9 cellular contexts compared by ENCODE assay signal in genomic region chrX:81202989-81203388, GRCh38. TPM values are rescaled to one million over a fixed set of nuclear protein-coding genes. Genes with fewer than 3 reads are reported as not detected.
DNase-seq lines count a peak whose midpoint lies in the region; ATAC-seq, FAIRE-seq and TF ChIP-seq lines count a peak whose summit lies in the region.
"Had no signal": no experiment of that assay in that cellular context is flagged by ENCODE, and none has a peak within 500 bp of the region (broad histone marks: within the 10 kb centered on the region; RNA-seq: fewer than 3 reads in every experiment).

No MANE protein-coding gene starts in this region.

- TF ChIP-seq RAD21 in K562 (CRISPR knock-in tag; conservative IDR thresholded peaks at IDR 0.05 in 1 of 2, IDR thresholded peaks at IDR 0.05 in 1 of 2), result no peak

- TF ChIP-seq EP300 in K562 (IDR thresholded peaks at IDR 0.05; ENCODE audit: low read length), result no peak

- H3K4me2 ChIP-seq in K562 (ENCODE audit: insufficient read depth, low read length), result peak overlapping the region; percentile 81; the same call in 1 of the 2 replicates

- H3K27ac ChIP-seq in heart right ventricle, result peak overlapping the region in 7 of 10 donors; percentile 67 to 90 (median 81)
- H3K27ac ChIP-seq in K562 (ENCODE audit: extremely low read depth, low read depth, low read length), result peak overlapping the region; percentile 79; the same call in 2 of the 3 replicates
- peak overlapping the region; percentile 73 for H3K27ac ChIP-seq in vagina

- POLR2A ChIA-PET in K562 (lab: Yijun Ruan, JAX), result interaction anchor here (1.9 kb wide), 1 partner anchor 8 kb away, joined by 8 read pairs; no protein-coding TSS in a partner anchor

- TF ChIP-seq POLR2A in K562 (conservative IDR thresholded peaks at IDR 0.05) (no peak), vagina (IDR thresholded peaks at IDR 0.05) (no peak)

- H3K4me3 Mint-ChIP-seq in memory B cell, result peak overlapping the region; percentile 99

- H3K4me3 ChIP-seq in heart right ventricle (peak overlapping the region in 8 of 10 donors; percentile 41 to 69 (median 64)), K562 (peak overlapping the region; percentile 49), vagina (peak overlapping the region; percentile 46 to 58)

- no peaks in the 10 kb centered on the region for H3K9me3 Mint-ChIP-seq in memory B cell

- no peaks in the 10 kb centered on the region for H3K9me1 ChIP-seq in K562 (ENCODE audit: control insufficient read depth, insufficient read depth, low read length)

- no peaks in the 10 kb centered on the region for H4K20me1 ChIP-seq in K562 (replicated peaks; ENCODE audit: control insufficient read depth, insufficient read depth, low read length)

- H2AFZ ChIP-seq in K562 (ENCODE audit: low read depth, low read length), result no peak overlapping the region

- BruUV-seq in K562 (replicated peaks; lab: Mats Ljungman, UMichigan), result no TSS peak

- peaks cover 14% of the 10 kb centered on the region for H3K36me3 Mint-ChIP-seq in memory B cell

- H3K27me3 ChIP-seq in heart right ventricle (no peaks in the 10 kb centered on the region), K562 (ENCODE audit: control insufficient read depth in 2 of 2, insufficient read depth in 2 of 2, low read length in 2 of 2) (no peaks in the 10 kb centered on the region), vagina (no peaks in the 10 kb centered on the region)

- H3K36me3 ChIP-seq in heart right ventricle (no peaks in the 10 kb centered on the region), K562 (ENCODE audit: control insufficient read depth, insufficient read depth, low read length) (no peaks in the 10 kb centered on the region), vagina (no peaks in the 10 kb centered on the region)

- H3K9me3 ChIP-seq in heart right ventricle (no peaks in the 10 kb centered on the region), K562 (replicated peaks; ENCODE audit: control insufficient read depth, insufficient read depth, low read depth, low read length) (no peaks in the 10 kb centered on the region), vagina (no peaks in the 10 kb centered on the region)

- 3 to 13% methylated on average over 1 of the region's 1 CpG for WGBS in heart right ventricle, 2 donors
- 0% methylated on average over 1 of the region's 1 CpG for WGBS in K562 (ENCODE audit: insufficient coverage, low coverage, missing lambda C conversion rate)

- H3K4me1 ChIP-seq in heart right ventricle, result peaks cover 0 to 19% (median 0%) of the 10 kb centered on the region in 9 donors
- 0 out of 5 replicates have a peak, but pooled peaks cover 0 to 3% of the 10 kb centered on the region in 2 experiments for H3K4me1 ChIP-seq in K562 (replicated peaks in 1 of 2; ENCODE audit: control insufficient read depth in 2 of 2, insufficient read depth in 2 of 2, low read length in 2 of 2)
- H3K4me1 ChIP-seq in vagina, result peaks cover 9% of the 10 kb centered on the region

- ATAC-seq in heart right ventricle (peak in 2 of 8 donors; percentile 9 to 14), K562 (peak; percentile 55), memory B cell (ENCODE audit: low read depth) (no peak)

- H3K79me2 ChIP-seq in K562 (ENCODE audit: control insufficient read depth, insufficient read depth, low read length), result peaks cover 40% of the 10 kb centered on the region

- intact Hi-C loops in heart right ventricle (cut with DNase I) (no loop called here), cardiac septum (cut with DNase I) (no loop called here), K562 (cut with micrococcal nuclease) (loop anchor here (5.0 kb wide), 1 partner anchor 81 kb away; no protein-coding TSS in a partner anchor), vagina (cut with DNase I) (no loop called here)

- in situ Hi-C loops in K562 (cut with MboI), result no loop called here

- H3K4me1 Mint-ChIP-seq in memory B cell, result peaks cover 27% of the 10 kb centered on the region

- CTCF ChIA-PET in K562 (lab: Yijun Ruan, JAX; ENCODE audit: low intra/inter-chr PET ratio), result no interaction called here

- peak overlapping the region; percentile 98 for H3K27ac Mint-ChIP-seq in memory B cell

- TF ChIP-seq CTCF in heart right ventricle (IDR thresholded peaks at IDR 0.05) (no peak), K562 (IDR thresholded peaks at IDR 0.05 in 2 of 3, conservative IDR thresholded peaks at IDR 0.05 in 1 of 3; ENCODE audit: insufficient read depth in 2 of 3, low read depth in 1 of 3, low read length in 3 of 3) (no peak), vagina (IDR thresholded peaks at IDR 0.05) (no peak)

- H3K27me3 Mint-ChIP-seq in memory B cell, result no peaks in the 10 kb centered on the region

- no peak for DNase-seq in heart right ventricle
- DNase-seq in cardiac septum (ENCODE audit: low spot score), result no peak
- peak in 1 of 4 experiments; percentile 17 for DNase-seq in K562 (ENCODE audit: extremely low read depth in 1 of 4, low spot score in 3 of 4)
- no peak for DNase-seq in memory B cell (ENCODE audit: low spot score in 2 of 2)
- no peak for DNase-seq in vagina (ENCODE audit: extremely low spot score in 2 of 2)
- DNase-seq in islet precursor cell, result no peak
- DNase-seq in NCI-H2227 (lab: John Stamatoyannopoulos, UW; ENCODE audit: unreplicated experiment), result no peak
- DNase-seq in SHP77 treated with DMSO at 0.1 percent for 48 hours (lab: John Stamatoyannopoulos, UW), result no peak

- FAIRE-seq in K562 (lab: Jason Lieb, UNC), result no peak
- FAIRE-seq: islet of Langerhans had no signal

- peak overlapping the region in 1 of 2 experiments; percentile 76; a peak in 2 of 4 replicates for H3K9ac ChIP-seq in K562 (ENCODE audit: insufficient read depth in 1 of 2, low read depth in 2 of 2, low read length in 2 of 2)

TF ChIP-seq in K562, 482 proteins besides CTCF, POLR2A, EP300 and RAD21 (continues in another document):
- TF ChIP-seq ZNF274 (IDR thresholded peaks at IDR 0.05; ENCODE audit: borderline replicate concordance, low read depth, low read length) (no peak), GATAD2A (IDR thresholded peaks at IDR 0.05) (no peak), ZBTB26 (CRISPR knock-in tag; IDR thresholded peaks at IDR 0.05) (no peak), THRAP3 (IDR thresholded peaks at IDR 0.05; ENCODE audit: borderline replicate concordance) (no peak), ZNF134 (CRISPR knock-in tag; conservative IDR thresholded peaks at IDR 0.05) (no peak), MTA2 (IDR thresholded peaks at IDR 0.05; ENCODE audit: low read depth) (peak; percentile 35; the same call in 1 of the 2 replicates), MEIS2 (IDR thresholded peaks at IDR 0.05; ENCODE audit: partially characterized antibody) (peak; percentile 44), HMG20B (CRISPR knock-in tag; IDR thresholded peaks at IDR 0.05) (no peak)

RNA-seq across cellular contexts. Expression of gene SH3BGRL, which starts 1.1 kb away (rescaled TPM):
- total RNA-seq in heart right ventricle, result 10 to 100 TPM; 13.2 to 54.1 (median 23.1) TPM
- polyA plus RNA-seq in heart right ventricle, result 10 to 100 TPM; 23.1 to 29.4 TPM
- 23.8 TPM for total RNA-seq in cardiac septum
- total RNA-seq in K562 (2011; cell fraction: chromatin; rRNA removed; ENCODE audit: low replicate concordance), result 2.0 and 5.2 TPM in 2 replicates
- total RNA-seq in K562 (2011; cell fraction: nucleolus; rRNA removed), result 2.0 and 2.5 TPM in 2 replicates
- 4.1 and 8.2 TPM in 2 replicates for total RNA-seq in K562 (2011; cell fraction: nucleoplasm; rRNA removed)
- 21.2 and 21.3 TPM in 2 replicates for total RNA-seq in K562 (2014; rRNA removed)
- 39.4 and 42.4 TPM in 2 replicates for total RNA-seq in K562 (2014; rRNA removed; fragmentation: Illumina TruSeq; extraction: Trizol)
- 50.6 and 54.9 TPM in 2 replicates for total RNA-seq in K562 (2015; rRNA removed; fragmentation: Illumina TruSeq; extraction: Trizol)
- total RNA-seq in K562 (2021), result 30.7 and 33.7 TPM in 2 replicates
- 72.7 and 74.3 TPM in 2 replicates for polyA plus RNA-seq in K562 (2011; rRNA removed)
- polyA plus RNA-seq in K562 (2011; cell fraction: cytosol; rRNA removed), result 15.9 and 41.7 TPM in 2 replicates
- 5.0 and 12.4 TPM in 2 replicates for polyA plus RNA-seq in K562 (2011; cell fraction: nucleus; rRNA removed)
- 33.0 and 53.0 TPM in 2 replicates for polyA plus RNA-seq in K562 (2012)
- polyA plus RNA-seq in K562 (2014; fragmentation: Illumina TruSeq; extraction: Trizol), result 39.6 and 55.5 TPM in 2 replicates
- polyA plus RNA-seq in K562 (2014; fragmentation: Nextera tagmentation; extraction: Ambion mirVana), result 10 to 100 TPM; 45.4 to 67.4 TPM
- polyA plus RNA-seq in K562 (2014; rRNA removed), result 35.5 and 36.5 TPM in 2 replicates
- polyA minus RNA-seq in K562 (2011; rRNA and poly(A)+ RNA removed), result 35.3 and 48.7 TPM in 2 replicates
- polyA minus RNA-seq in K562 (2011; cell fraction: cytosol; rRNA and poly(A)+ RNA removed), result 10.8 and 13.7 TPM in 2 replicates
- 5.1 and 11.1 TPM in 2 replicates for polyA minus RNA-seq in K562 (2011; cell fraction: nucleus; rRNA and poly(A)+ RNA removed)
- 121 TPM for total RNA-seq in vagina

RNA-seq across cellular contexts. Expression of gene HMGN5, which starts 1.3 kb away (rescaled TPM):
- total RNA-seq in heart right ventricle (1 to 10 TPM in 9 of 10 donors, under 1 TPM in 1; 0.51 to 3.5 (median 1.9) TPM), cardiac septum (1.5 TPM), K562 (2014; rRNA removed) (2.5 and 3.6 TPM in 2 replicates), K562 (2014; rRNA removed; fragmentation: Illumina TruSeq; extraction: Trizol) (3.5 and 3.8 TPM in 2 replicates), K562 (2015; rRNA removed; fragmentation: Illumina TruSeq; extraction: Trizol) (4.6 and 5.5 TPM in 2 replicates), K562 (2021) (3.3 and 5.2 TPM in 2 replicates), vagina (0.98 TPM)
- polyA plus RNA-seq in heart right ventricle (1 to 10 TPM; 3.4 to 9.9 TPM), K562 (2011; rRNA removed) (6.2 and 10.9 TPM in 2 replicates), K562 (2014; fragmentation: Illumina TruSeq; extraction: Trizol) (35.3 and 56.1 TPM in 2 replicates), K562 (2014; fragmentation: Nextera tagmentation; extraction: Ambion mirVana) (10 to 100 TPM in 1 of 2 experiments, 1 to 10 TPM in 1; 7.0 to 16.0 TPM), K562 (2014; rRNA removed) (15.7 and 20.9 TPM in 2 replicates)
- 1.0 and 1.1 TPM in 2 replicates for total RNA-seq in K562 (2011; cell fraction: chromatin; rRNA removed; ENCODE audit: low replicate concordance)
- 0.79 and 0.83 TPM in 2 replicates for total RNA-seq in K562 (2011; cell fraction: nucleolus; rRNA removed)
- 1.8 and 2.7 TPM in 2 replicates for total RNA-seq in K562 (2011; cell fraction: nucleoplasm; rRNA removed)
- 1.0 and 3.0 TPM in 2 replicates for polyA plus RNA-seq in K562 (2011; cell fraction: cytosol; rRNA removed)
- polyA plus RNA-seq in K562 (2011; cell fraction: nucleus; rRNA removed), result 0.75 and 1.3 TPM in 2 replicates
- polyA plus RNA-seq in K562 (2012), result 11.5 and 20.2 TPM in 2 replicates
- 4.6 and 5.8 TPM in 2 replicates for polyA minus RNA-seq in K562 (2011; rRNA and poly(A)+ RNA removed)
- 2.9 and 4.6 TPM in 2 replicates for polyA minus RNA-seq in K562 (2011; cell fraction: cytosol; rRNA and poly(A)+ RNA removed)
- polyA minus RNA-seq in K562 (2011; cell fraction: nucleus; rRNA and poly(A)+ RNA removed), result 0.54 and 1.9 TPM in 2 replicates
